8 cellular contexts compared by ENCODE assay signal in genomic region chr16:15949210-15950166, GRCh38. TPM values are rescaled to one million over a fixed set of nuclear protein-coding genes. Genes with fewer than 3 reads are reported as not detected.
DNase-seq lines count a peak whose midpoint lies in the region; ATAC-seq, FAIRE-seq and TF ChIP-seq lines count a peak whose summit lies in the region.

ABCC1 (plus strand) TSS chr16:15949616; CDS start chr16:15949752, 136 bp downstream.

- TF ChIP-seq CTCF in GM12878 (IDR thresholded peaks at IDR 0.05 in 2 of 3, conservative IDR thresholded peaks at IDR 0.05 in 1 of 3; ENCODE audit: control insufficient read depth in 2 of 3, extremely low read depth in 1 of 3, insufficient read depth in 1 of 3, low read depth in 3 of 3, low read length in 3 of 3) (no peak; a peak in 1 of 6 replicates), smooth muscle cell (IDR thresholded peaks at IDR 0.05; ENCODE audit: borderline replicate concordance, insufficient read depth, poor library complexity, severe bottlenecking) (no peak)

- H3K4me2 ChIP-seq in GM12878 (ENCODE audit: control insufficient read depth, insufficient read depth) (peak within 1 kb of the TSS; percentile 82), smooth muscle cell (peak within 1 kb of the TSS; percentile 99)

- H3K27ac ChIP-seq in GM12878 (ENCODE audit: control insufficient read depth, insufficient read depth): peak within 1 kb of the TSS; percentile 88
- no peak within 1 kb of the TSS for H3K27ac ChIP-seq in smooth muscle cell (ENCODE audit: low read depth)

- peaks cover 16% of the 10 kb centered on the region for H3K4me1 ChIP-seq in GM12878 (ENCODE audit: control insufficient read depth, insufficient read depth, low read length)
- peaks cover 11% of the 10 kb centered on the region for H3K4me1 ChIP-seq in smooth muscle cell (ENCODE audit: low read depth)

- H3K4me3 ChIP-seq in GM12878: peak within 1 kb of the TSS; percentile 89
- H3K4me3 ChIP-seq in iPS-18c (ENCODE audit: insufficient read depth, low read depth, low read length): peak within 1 kb of the TSS; percentile 78
- H3K4me3 ChIP-seq in smooth muscle cell: peak within 1 kb of the TSS; percentile 83

- in situ Hi-C loops in ACHN (cut with HindIII; ENCODE audit: low pct_ligation_motif_present, low pct_unique_long_range_greater_than_20kb, low sequenced_read_pairs): no loop called here
- in situ Hi-C loops in GM12878 (cut with MboI): no loop called here

- CTCF ChIA-PET in GM12878 (lab: Yijun Ruan, JAX): interaction anchor here (0.8 to 2.3 kb wide), 7 partner anchors 10 to 84 kb away, joined by 3 to 10 read pairs (median 4); partner anchors contain the start of gene CEP20

- no peaks in the 10 kb centered on the region for H3F3A ChIP-seq in smooth muscle cell (ENCODE audit: low read depth)

- H3K9ac ChIP-seq in GM12878 (ENCODE audit: control insufficient read depth, insufficient read depth, low read length) (peak within 1 kb of the TSS; percentile 88), smooth muscle cell (ENCODE audit: low read depth) (peak within 1 kb of the TSS; percentile 60)

- TF ChIP-seq EP300 in GM12878 (IDR thresholded peaks at IDR 0.05; ENCODE audit: borderline replicate concordance in 1 of 2, control insufficient read depth in 1 of 2, low read depth in 2 of 2, low read length in 2 of 2): no peak

- H3K27me3 ChIP-seq in GM12878 (replicated peaks in 1 of 2; ENCODE audit: control insufficient read depth in 2 of 2, insufficient read depth in 2 of 2, low read length in 1 of 2) (no peaks in the 10 kb centered on the region), smooth muscle cell (ENCODE audit: low read depth) (no peaks in the 10 kb centered on the region)

- DNase-seq in ACHN (peak; percentile 61), GM12878 (ENCODE audit: low read depth, low spot score) (no peak), smooth muscle cell (lab: John Stamatoyannopoulos, UW; ENCODE audit: unreplicated experiment) (no peak)

- peaks cover 0 to 3% of the 10 kb centered on the region in 2 experiments; a peak in 3 of 4 replicates for H3K36me3 ChIP-seq in GM12878 (ENCODE audit: control insufficient read depth in 2 of 2, insufficient read depth in 2 of 2, low read length in 1 of 2)
- no peaks in the 10 kb centered on the region for H3K36me3 ChIP-seq in smooth muscle cell (ENCODE audit: low read depth)

- no peak for FAIRE-seq in GM12878 (lab: Jason Lieb, UNC)

- no TSS peak for BruUV-seq in GM12878 (replicated peaks; lab: Mats Ljungman, UMichigan)

- POLR2A ChIA-PET in GM12878 (lab: Charles Lee): interaction anchor here (0.5 to 2.9 kb wide), 9 partner anchors 10 to 87 kb away, joined by 3 to 21 read pairs (median 4); partner anchors contain the start of gene CEP20

- peak; percentile 48; the same call in 1 of the 2 replicates for TF ChIP-seq POLR2A in GM12878 (IDR thresholded peaks at IDR 0.05; ENCODE audit: low read depth, low read length)

- peaks cover 51% of the 10 kb centered on the region for H3K79me2 ChIP-seq in GM12878 (ENCODE audit: control insufficient read depth, insufficient read depth, low read length)
- peaks cover 32% of the 10 kb centered on the region for H3K79me2 ChIP-seq in smooth muscle cell (ENCODE audit: low read depth)

- RAD21 ChIA-PET in GM12878 (lab: Charles Lee; ENCODE audit: unreplicated experiment): interaction anchor here (0.8 to 2.8 kb wide), 13 partner anchors 10 to 87 kb away, joined by 3 to 28 read pairs (median 5); partner anchors contain the start of gene CEP20

- H4K20me1 ChIP-seq in GM12878 (ENCODE audit: control insufficient read depth, insufficient read depth): peaks cover 4% of the 10 kb centered on the region
- H4K20me1 ChIP-seq in smooth muscle cell (ENCODE audit: low read depth): peaks cover 41% of the 10 kb centered on the region

- ATAC-seq in GM18909 (IDR thresholded peaks at IDR 0.05; ENCODE audit: poor library complexity, unreplicated experiment) (peak; percentile 73), HG03571 (IDR thresholded peaks at IDR 0.05; ENCODE audit: unreplicated experiment) (peak; percentile 49), GM12878 (peak; percentile 71), GM19467 (IDR thresholded peaks at IDR 0.05; ENCODE audit: unreplicated experiment) (no peak)

- H3K9me3 ChIP-seq in GM12878 (replicated peaks; ENCODE audit: control insufficient read depth, insufficient read depth, low read length) (no peaks in the 10 kb centered on the region), iPS-18c (ENCODE audit: control insufficient read depth, insufficient read depth, low read length) (no peaks in the 10 kb centered on the region), smooth muscle cell (replicated peaks; ENCODE audit: low read depth) (no peaks in the 10 kb centered on the region)

- under 1% methylated on average over 21 of the region's 112 CpGs for WGBS in GM12878 (ENCODE audit: insufficient coverage, insufficient replicate concordance, low lambda C conversion rate, missing lambda C conversion rate)
- under 1% methylated on average over 46 of the region's 112 CpGs for WGBS in smooth muscle cell (ENCODE audit: low lambda C conversion rate)

- H2AFZ ChIP-seq in GM12878 (ENCODE audit: control insufficient read depth, low read depth, low read length): peak within 1 kb of the TSS; percentile 66
- peak within 1 kb of the TSS; percentile 99 for H2AFZ ChIP-seq in smooth muscle cell (ENCODE audit: low read depth)

- no peak for TF ChIP-seq RAD21 in GM12878 (IDR thresholded peaks at IDR 0.05; ENCODE audit: insufficient read depth, low read depth, low read length)

- intact Hi-C loops in T-helper 2 cell treated with Interferon-gamma antibody and Interleukin-4, amounts not matched to agents 100 ng/mL and 5 ng/mL, for 36 hours (cut with micrococcal nuclease): loop anchor here (1.0 kb wide), 2 partner anchors 12 to 61 kb away; partner anchors contain the start of gene CEP20
- intact Hi-C loops in GM12878 (cut with micrococcal nuclease; ENCODE audit: unreplicated experiment): loop anchor here (5.0 kb wide), 2 partner anchors 62 to 78 kb away; partner anchors contain the start of gene CEP20

- SMC1A ChIA-PET in GM12878 (lab: Charles Lee; ENCODE audit: uncharacterized antibody, unreplicated experiment): interaction anchor here (0.6 to 5.3 kb wide), 15 partner anchors 10 to 83 kb away, joined by 3 to 40 read pairs (median 4); partner anchors contain the start of gene CEP20

TF ChIP-seq in GM12878, 131 proteins besides CTCF, POLR2A, EP300 and RAD21 (continues in another document):
- no peak for TF ChIP-seq ZBTB11 (CRISPR knock-in tag; IDR thresholded peaks at IDR 0.05)
- TF ChIP-seq ASH2L (IDR thresholded peaks at IDR 0.05; ENCODE audit: borderline replicate concordance, low read depth): no peak
- peak; percentile 41; the same call in 1 of the 2 replicates for TF ChIP-seq SMARCA5 (IDR thresholded peaks at IDR 0.05)
- no peak for TF ChIP-seq TCF12 (IDR thresholded peaks at IDR 0.05; ENCODE audit: low read depth, low read length)
- TF ChIP-seq USF2 (IDR thresholded peaks at IDR 0.05; ENCODE audit: borderline replicate concordance, low read depth, low read length): no peak

RNA-seq across cellular contexts. Expression of gene ABCC1, which starts in this region (rescaled TPM):
- 61.1 and 65.5 TPM in 2 replicates for total RNA-seq in T-helper 2 cell treated with Interferon-gamma antibody and Interleukin-4, amounts not matched to agents 100 ng/mL and 5 ng/mL, for 36 hours
- 142 and 148 TPM in 2 replicates for total RNA-seq in GM12878 (2013; cell fraction: nucleolus; rRNA removed)
- total RNA-seq in GM12878 (2014; rRNA removed): 18.9 and 21.8 TPM in 2 replicates
- total RNA-seq in GM12878 (2014; rRNA removed; fragmentation: Illumina TruSeq; extraction: Trizol): 12.1 and 12.2 TPM in 2 replicates
- 41.7 and 44.6 TPM in 2 replicates for total RNA-seq in GM12878 (2021)
- 20.3 TPM for polyA plus RNA-seq in GM12878 (2011; ENCODE audit: low read depth)
- polyA plus RNA-seq in GM12878 (2011; rRNA removed): 15.3 and 27.5 TPM in 2 replicates
- polyA plus RNA-seq in GM12878 (2011; cell fraction: cytosol; rRNA removed): 26.7 and 30.6 TPM in 2 replicates
- polyA plus RNA-seq in GM12878 (2011; cell fraction: nucleus; rRNA removed): 92.6 and 98.5 TPM in 2 replicates
- polyA plus RNA-seq in GM12878 (2012): 27.1 and 43.7 TPM in 2 replicates
- 19.1 and 21.7 TPM in 2 replicates for polyA plus RNA-seq in GM12878 (2014; fragmentation: Illumina TruSeq; extraction: Trizol)
- 1 to 10 TPM; 3.2 to 4.8 TPM for polyA plus RNA-seq in GM12878 (2014; fragmentation: Nextera tagmentation; extraction: Ambion mirVana)
- 16.9 and 20.6 TPM in 2 replicates for polyA plus RNA-seq in GM12878 (2014; rRNA removed)
- 10 to 100 TPM in 1 of 2 experiments, 1 to 10 TPM in 1; 4.0 to 10.1 TPM for polyA plus RNA-seq in GM12878 (2016; fragmentation: Nextera tagmentation; extraction: Ambion mirVana)
- 84.9 and 110 TPM in 2 replicates for polyA minus RNA-seq in GM12878 (2011; rRNA and poly(A)+ RNA removed)
- 20.8 and 28.8 TPM in 2 replicates for polyA minus RNA-seq in GM12878 (2011; cell fraction: cytosol; rRNA and poly(A)+ RNA removed)
- polyA minus RNA-seq in GM12878 (2011; cell fraction: nucleus; rRNA and poly(A)+ RNA removed): 39.2 and 69.1 TPM in 2 replicates
- total RNA-seq in smooth muscle cell: 9.9 and 22.7 TPM in 2 replicates
- polyA plus RNA-seq in smooth muscle cell: 8.8 and 10.2 TPM in 2 replicates
